In the genomic region with DNA sequence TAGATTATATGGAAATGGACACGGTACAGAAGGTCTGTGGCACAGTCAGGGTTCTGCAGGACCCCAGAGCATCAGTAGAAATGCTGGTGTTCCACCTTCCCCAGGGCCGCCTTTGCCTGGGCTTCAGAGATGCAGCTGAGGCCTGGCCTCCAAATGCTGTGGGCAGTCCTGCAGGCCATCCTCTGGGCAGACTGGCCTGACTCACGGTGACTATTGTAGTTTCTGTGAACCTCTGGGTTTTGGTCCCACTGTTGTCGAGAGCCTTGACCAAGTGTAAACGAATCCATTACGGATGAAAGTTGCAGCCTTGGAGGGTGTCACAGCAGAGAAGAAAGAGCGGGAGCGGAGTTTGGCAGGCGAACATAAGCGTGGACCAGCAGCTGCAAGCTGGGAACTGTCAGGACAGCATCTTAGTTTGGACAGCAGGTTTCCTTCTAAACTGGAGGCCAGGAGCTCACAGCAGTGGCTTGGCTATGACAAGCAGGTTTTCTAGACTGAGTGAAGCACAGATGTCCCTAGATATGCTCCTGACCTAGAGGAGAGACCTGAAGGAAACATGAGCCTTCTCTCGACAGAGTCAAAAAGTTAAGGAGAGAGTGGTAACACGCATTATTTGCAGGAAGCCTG, we compare ENCODE assay signal across 1 cellular context.
TF ChIP-seq lines count a peak whose summit lies in the region.

No MANE protein-coding gene starts in this region.

TF ChIP-seq in GM23338, 12 proteins besides CTCF, POLR2A, EP300 and RAD21 (continued from another document):
- TF ChIP-seq, protein P1, sequence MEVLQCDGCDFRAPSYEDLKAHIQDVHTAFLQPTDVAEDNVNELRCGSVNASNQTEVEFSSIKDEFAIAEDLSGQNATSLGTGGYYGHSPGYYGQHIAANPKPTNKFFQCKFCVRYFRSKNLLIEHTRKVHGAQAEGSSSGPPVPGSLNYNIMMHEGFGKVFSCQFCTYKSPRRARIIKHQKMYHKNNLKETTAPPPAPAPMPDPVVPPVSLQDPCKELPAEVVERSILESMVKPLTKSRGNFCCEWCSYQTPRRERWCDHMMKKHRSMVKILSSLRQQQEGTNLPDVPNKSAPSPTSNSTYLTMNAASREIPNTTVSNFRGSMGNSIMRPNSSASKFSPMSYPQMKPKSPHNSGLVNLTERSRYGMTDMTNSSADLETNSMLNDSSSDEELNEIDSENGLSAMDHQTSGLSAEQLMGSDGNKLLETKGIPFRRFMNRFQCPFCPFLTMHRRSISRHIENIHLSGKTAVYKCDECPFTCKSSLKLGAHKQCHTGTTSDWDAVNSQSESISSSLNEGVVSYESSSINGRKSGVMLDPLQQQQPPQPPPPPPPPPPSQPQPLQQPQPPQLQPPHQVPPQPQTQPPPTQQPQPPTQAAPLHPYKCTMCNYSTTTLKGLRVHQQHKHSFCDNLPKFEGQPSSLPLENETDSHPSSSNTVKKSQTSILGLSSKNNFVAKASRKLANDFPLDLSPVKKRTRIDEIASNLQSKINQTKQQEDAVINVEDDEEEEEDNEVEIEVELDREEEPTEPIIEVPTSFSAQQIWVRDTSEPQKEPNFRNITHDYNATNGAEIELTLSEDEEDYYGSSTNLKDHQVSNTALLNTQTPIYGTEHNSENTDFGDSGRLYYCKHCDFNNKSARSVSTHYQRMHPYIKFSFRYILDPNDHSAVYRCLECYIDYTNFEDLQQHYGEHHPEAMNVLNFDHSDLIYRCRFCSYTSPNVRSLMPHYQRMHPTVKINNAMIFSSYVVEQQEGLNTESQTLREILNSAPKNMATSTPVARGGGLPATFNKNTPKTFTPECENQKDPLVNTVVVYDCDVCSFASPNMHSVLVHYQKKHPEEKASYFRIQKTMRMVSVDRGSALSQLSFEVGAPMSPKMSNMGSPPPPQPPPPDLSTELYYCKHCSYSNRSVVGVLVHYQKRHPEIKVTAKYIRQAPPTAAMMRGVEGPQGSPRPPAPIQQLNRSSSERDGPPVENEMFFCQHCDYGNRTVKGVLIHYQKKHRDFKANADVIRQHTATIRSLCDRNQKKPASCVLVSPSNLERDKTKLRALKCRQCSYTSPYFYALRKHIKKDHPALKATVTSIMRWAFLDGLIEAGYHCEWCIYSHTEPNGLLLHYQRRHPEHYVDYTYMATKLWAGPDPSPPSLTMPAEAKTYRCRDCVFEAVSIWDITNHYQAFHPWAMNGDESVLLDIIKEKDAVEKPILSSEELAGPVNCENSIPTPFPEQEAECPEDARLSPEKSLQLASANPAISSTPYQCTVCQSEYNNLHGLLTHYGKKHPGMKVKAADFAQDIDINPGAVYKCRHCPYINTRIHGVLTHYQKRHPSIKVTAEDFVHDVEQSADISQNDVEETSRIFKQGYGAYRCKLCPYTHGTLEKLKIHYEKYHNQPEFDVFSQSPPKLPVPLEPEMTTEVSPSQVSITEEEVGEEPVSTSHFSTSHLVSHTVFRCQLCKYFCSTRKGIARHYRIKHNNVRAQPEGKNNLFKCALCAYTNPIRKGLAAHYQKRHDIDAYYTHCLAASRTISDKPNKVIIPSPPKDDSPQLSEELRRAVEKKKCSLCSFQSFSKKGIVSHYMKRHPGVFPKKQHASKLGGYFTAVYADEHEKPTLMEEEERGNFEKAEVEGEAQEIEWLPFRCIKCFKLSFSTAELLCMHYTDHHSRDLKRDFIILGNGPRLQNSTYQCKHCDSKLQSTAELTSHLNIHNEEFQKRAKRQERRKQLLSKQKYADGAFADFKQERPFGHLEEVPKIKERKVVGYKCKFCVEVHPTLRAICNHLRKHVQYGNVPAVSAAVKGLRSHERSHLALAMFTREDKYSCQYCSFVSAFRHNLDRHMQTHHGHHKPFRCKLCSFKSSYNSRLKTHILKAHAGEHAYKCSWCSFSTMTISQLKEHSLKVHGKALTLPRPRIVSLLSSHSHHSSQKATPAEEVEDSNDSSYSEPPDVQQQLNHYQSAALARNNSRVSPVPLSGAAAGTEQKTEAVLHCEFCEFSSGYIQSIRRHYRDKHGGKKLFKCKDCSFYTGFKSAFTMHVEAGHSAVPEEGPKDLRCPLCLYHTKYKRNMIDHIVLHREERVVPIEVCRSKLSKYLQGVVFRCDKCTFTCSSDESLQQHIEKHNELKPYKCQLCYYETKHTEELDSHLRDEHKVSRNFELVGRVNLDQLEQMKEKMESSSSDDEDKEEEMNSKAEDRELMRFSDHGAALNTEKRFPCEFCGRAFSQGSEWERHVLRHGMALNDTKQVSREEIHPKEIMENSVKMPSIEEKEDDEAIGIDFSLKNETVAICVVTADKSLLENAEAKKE (CRISPR knock-in tag; IDR thresholded peaks at IDR 0.05) = no peak
- no peak for TF ChIP-seq POLR2AphosphoS5 (IDR thresholded peaks at IDR 0.05; ENCODE audit: low read depth)
- TF ChIP-seq STAT1 (IDR thresholded peaks at IDR 0.05; ENCODE audit: unreplicated experiment) = no peak
- TF ChIP-seq, protein P2, sequence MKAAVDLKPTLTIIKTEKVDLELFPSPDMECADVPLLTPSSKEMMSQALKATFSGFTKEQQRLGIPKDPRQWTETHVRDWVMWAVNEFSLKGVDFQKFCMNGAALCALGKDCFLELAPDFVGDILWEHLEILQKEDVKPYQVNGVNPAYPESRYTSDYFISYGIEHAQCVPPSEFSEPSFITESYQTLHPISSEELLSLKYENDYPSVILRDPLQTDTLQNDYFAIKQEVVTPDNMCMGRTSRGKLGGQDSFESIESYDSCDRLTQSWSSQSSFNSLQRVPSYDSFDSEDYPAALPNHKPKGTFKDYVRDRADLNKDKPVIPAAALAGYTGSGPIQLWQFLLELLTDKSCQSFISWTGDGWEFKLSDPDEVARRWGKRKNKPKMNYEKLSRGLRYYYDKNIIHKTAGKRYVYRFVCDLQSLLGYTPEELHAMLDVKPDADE (IDR thresholded peaks at IDR 0.05) = no peak
TF ChIP-seq in GM23338: peak in this region for 0.
